30 cellular contexts compared by ENCODE assay signal in the genomic region with DNA sequence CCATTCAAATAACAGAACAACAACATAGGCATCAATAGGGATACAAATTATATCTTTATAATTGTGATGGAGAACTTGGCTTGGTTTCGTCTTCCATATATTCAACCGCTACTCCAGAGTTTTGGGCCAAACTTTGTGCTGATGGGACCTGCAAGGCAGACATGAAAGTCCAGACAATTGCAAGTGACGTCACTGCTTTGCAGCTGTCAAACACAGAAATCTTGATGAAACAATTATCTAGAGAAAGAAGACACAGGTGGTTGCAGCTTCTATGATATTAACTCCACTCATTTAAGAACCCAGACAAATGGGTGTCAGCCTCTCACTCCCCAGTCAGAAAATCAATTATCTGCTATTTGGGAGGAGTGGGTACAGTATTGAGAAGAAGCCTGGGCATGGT.
A peak's percentile ranks its signal among the peaks of the same experiment; 100 is the strongest.
DNase-seq lines count a peak whose midpoint lies in the region; ATAC-seq, FAIRE-seq and TF ChIP-seq lines count a peak whose summit lies in the region.
"Had no signal": no experiment of that assay in that cellular context is flagged by ENCODE, and none has a peak within 500 bp of the region (broad histone marks: within the 10 kb centered on the region; RNA-seq: fewer than 3 reads in every experiment).

No MANE protein-coding gene starts in this region.

- 13% methylated on average over 3 of the region's 3 CpGs for WGBS in HepG2 (ENCODE audit: low lambda C conversion rate)
- WGBS in right lobe of liver (ENCODE audit: insufficient coverage, low coverage, low lambda C conversion rate, missing lambda C conversion rate) = 93% methylated on average over 3 of the region's 3 CpGs

- no peaks in the 10 kb centered on the region for H3K4me1 ChIP-seq in HepG2 (ENCODE audit: insufficient read depth, low read length)
- H3K4me1 ChIP-seq in right lobe of liver = no peaks in the 10 kb centered on the region
- H3K4me1 ChIP-seq: A549, BE2C, BLaER1, Caco-2 had no signal

- BruUV-seq in HepG2 (replicated peaks; lab: Mats Ljungman, UMichigan) = no TSS peak

- no peak overlapping the region for H2AFZ ChIP-seq in HepG2 (ENCODE audit: low read length)

- no peak overlapping the region for H3K4me3 ChIP-seq in HepG2 (replicated peaks in 1 of 3; ENCODE audit: insufficient read depth in 1 of 3, low read depth in 2 of 3, low read length in 3 of 3)
- H3K4me3 ChIP-seq in right lobe of liver = no peak overlapping the region
- H3K4me3 ChIP-seq: A549; BLaER1; BLaER1 treated with 17β-estradiol and CSF1 and Interleukin-3, amounts not matched to agents 10 nM and 100 nM had no signal

- intact Hi-C loops in HepG2 (cut with micrococcal nuclease; ENCODE audit: unreplicated experiment) (no loop called here), right lobe of liver (cut with DNase I) (no loop called here)

- DNase-seq in HepG2 (ENCODE audit: low spot score) (no peak), right lobe of liver (no peak), D721Med (ENCODE audit: insufficient read length, low spot score) (no peak), T-helper 2 cell (no peak)
- DNase-seq: 8988T; ACHN; AML-193; BE2C; C1 segment of cervical spinal cord; Caco-2; Calu3; CD4-positive, alpha-beta memory T cell; CD4-positive, alpha-beta T cell; CD4-positive, CD25-positive, alpha-beta regulatory T cell; CD8-positive, alpha-beta memory T cell; CD8-positive, alpha-beta T cell; COR-L47; DMS 273 treated with DMSO at 0.1 percent for 48 hours; DMS153; DMS53; DMS79; DMS79 treated with DMSO at 0.1 percent for 48 hours; DND-41; EL had no signal

- H3K27me3 ChIP-seq in HepG2 (ENCODE audit: control insufficient read depth in 1 of 2, insufficient read depth in 2 of 2, low read length in 2 of 2) = no peaks in the 10 kb centered on the region
- H3K27me3 ChIP-seq in right lobe of liver = no peaks in the 10 kb centered on the region
- H3K27me3 ChIP-seq: BE2C; BLaER1; BLaER1 treated with 17β-estradiol and CSF1 and Interleukin-3, amounts not matched to agents 10 nM and 100 nM had no signal

- TF ChIP-seq POLR2A in HepG2 (IDR thresholded peaks at IDR 0.05; ENCODE audit: insufficient read depth in 1 of 2, low read depth in 2 of 2, low read length in 2 of 2) (no peak), right lobe of liver (IDR thresholded peaks at IDR 0.05) (no peak)

- H3K36me3 ChIP-seq in HepG2 (replicated peaks in 1 of 2; ENCODE audit: control insufficient read depth in 1 of 2, insufficient read depth in 2 of 2, low read length in 2 of 2) (no peaks in the 10 kb centered on the region), right lobe of liver (no peaks in the 10 kb centered on the region)
- H3K36me3 ChIP-seq: BE2C; BLaER1; BLaER1 treated with 17β-estradiol and CSF1 and Interleukin-3, amounts not matched to agents 10 nM and 100 nM had no signal

- no peaks in the 10 kb centered on the region for H4K20me1 ChIP-seq in HepG2 (ENCODE audit: insufficient read depth, low read length)
- H4K20me1 ChIP-seq: BLaER1; BLaER1 treated with 17β-estradiol and CSF1 and Interleukin-3, amounts not matched to agents 10 nM and 100 nM had no signal

- no peak overlapping the region for H3K4me2 ChIP-seq in HepG2 (ENCODE audit: low read depth, low read length)
- H3K4me2 ChIP-seq: A549; BLaER1; BLaER1 treated with 17β-estradiol and CSF1 and Interleukin-3, amounts not matched to agents 10 nM and 100 nM had no signal

- ATAC-seq in HepG2 (no peak), right lobe of liver (no peak)
- ATAC-seq: A549; CD8-positive, alpha-beta T cell had no signal

- CTCF ChIA-PET in HepG2 (lab: Yijun Ruan, JAX; ENCODE audit: low intra/inter-chr PET ratio, low total read pairs) = no interaction called here

- H3K27ac ChIP-seq in HepG2 (ENCODE audit: extremely low read length, insufficient read depth, low read length) (no peak overlapping the region), right lobe of liver (no peak overlapping the region)
- H3K27ac ChIP-seq: 22Rv1; A549; BLaER1; BLaER1 treated with 17β-estradiol and CSF1 and Interleukin-3, amounts not matched to agents 10 nM and 100 nM; C4-2B had no signal

- peaks cover 44% of the 10 kb centered on the region for H3K9me3 ChIP-seq in HepG2 (ENCODE audit: low read length)
- H3K9me3 ChIP-seq in right lobe of liver = no peaks in the 10 kb centered on the region
- H3K9me3 ChIP-seq: A549; BE2C; BLaER1; BLaER1 treated with 17β-estradiol and CSF1 and Interleukin-3, amounts not matched to agents 10 nM and 100 nM; Caco-2 had no signal

- no peak overlapping the region for H3K9ac ChIP-seq in HepG2 (ENCODE audit: insufficient read depth, low read depth, low read length)
- H3K9ac ChIP-seq: BLaER1; BLaER1 treated with 17β-estradiol and CSF1 and Interleukin-3, amounts not matched to agents 10 nM and 100 nM had no signal

- POLR2A ChIA-PET in HepG2 (lab: Yijun Ruan, JAX) = no interaction called here

- H3K79me2 ChIP-seq in HepG2 (ENCODE audit: insufficient read depth, low read length) = no peaks in the 10 kb centered on the region

- TF ChIP-seq CTCF in HepG2 (CRISPR knock-in tag; IDR thresholded peaks at IDR 0.05) (no peak), right lobe of liver (IDR thresholded peaks at IDR 0.05) (no peak), D721Med (IDR thresholded peaks at IDR 0.05; ENCODE audit: insufficient read depth, missing control alignments) (no peak)

- TF ChIP-seq RAD21 in HepG2 (CRISPR knock-in tag; IDR thresholded peaks at IDR 0.05) = no peak

- in situ Hi-C loops in HepG2 (cut with HindIII; ENCODE audit: extremely low pct_ligation_motif_present, low pct_unique_long_range_greater_than_20kb) = no loop called here

- TF ChIP-seq EP300 in HepG2 (IDR thresholded peaks at IDR 0.05; ENCODE audit: low read depth in 2 of 2, low read length in 2 of 2) (no peak), HepG2 (CRISPR knock-in tag; IDR thresholded peaks at IDR 0.05; ENCODE audit: borderline replicate concordance) (no peak)

- FAIRE-seq in HepG2 (lab: Jason Lieb, UNC) (no peak), D721Med (lab: Jason Lieb, UNC) (peak; percentile 11)
- FAIRE-seq: A204.1, A549 had no signal

TF ChIP-seq in HepG2, 621 proteins besides CTCF, POLR2A, EP300 and RAD21:
- peak; percentile 89 for TF ChIP-seq ATF7 (IDR thresholded peaks at IDR 0.05)
- no peak for TF ChIP-seq ATF7 (CRISPR knock-in tag; IDR thresholded peaks at IDR 0.05)
- TF ChIP-seq CHCHD3 (CRISPR knock-in tag; IDR thresholded peaks at IDR 0.05) = no peak
- peak; percentile 92 for TF ChIP-seq CREB1 (IDR thresholded peaks at IDR 0.05)
- TF ChIP-seq CREB1 (CRISPR knock-in tag; IDR thresholded peaks at IDR 0.05) = no peak
- TF ChIP-seq ZBTB1 (CRISPR knock-in tag; IDR thresholded peaks at IDR 0.05; ENCODE audit: borderline replicate concordance) = no peak
